ENCODE assay signal across 21 cellular contexts in the genomic region with DNA sequence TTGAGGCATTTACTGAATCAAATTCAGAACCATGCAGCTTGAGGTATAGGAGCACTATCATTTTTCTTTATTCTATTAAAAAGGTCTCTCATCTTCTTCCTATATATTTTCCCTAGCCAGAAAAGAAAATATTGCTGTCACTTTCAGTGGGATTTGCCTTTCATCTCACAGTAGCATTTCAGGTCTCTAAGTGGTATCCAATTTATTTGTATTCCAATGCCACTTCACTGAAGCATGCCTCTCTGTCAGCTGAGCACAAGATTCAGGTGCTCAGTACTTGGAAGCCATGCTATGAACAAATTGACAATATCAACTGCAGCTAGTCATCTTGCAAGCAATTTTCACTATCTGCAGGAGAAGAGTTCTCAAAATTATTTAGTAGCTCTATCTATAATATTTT.
"Had no signal": no experiment of that assay in that cellular context is flagged by ENCODE, and none has a peak within 500 bp of the region (broad histone marks: within the 10 kb centered on the region; RNA-seq: fewer than 3 reads in every experiment).

No MANE protein-coding gene starts in this region.

- DNase-seq: cortex of kidney; effector CD8-positive, alpha-beta T cell; effector memory CD8-positive, alpha-beta T cell; endodermal cell; erythroblast; esophagus squamous epithelium; foreskin fibroblast; foreskin melanocyte; gastrocnemius medialis; glutamatergic neuron; head of caudate nucleus; heart right ventricle; hippocampal formation; left cardiac atrium; left lung; left ventricle myocardium superior; lower lobe of right lung; mesenchymal stem cell; mucosa of descending colon; naive B cell; naive thymus-derived CD8-positive, alpha-beta T cell had no signal
